ENCODE assay signal across 1 cellular context in the genomic region with DNA sequence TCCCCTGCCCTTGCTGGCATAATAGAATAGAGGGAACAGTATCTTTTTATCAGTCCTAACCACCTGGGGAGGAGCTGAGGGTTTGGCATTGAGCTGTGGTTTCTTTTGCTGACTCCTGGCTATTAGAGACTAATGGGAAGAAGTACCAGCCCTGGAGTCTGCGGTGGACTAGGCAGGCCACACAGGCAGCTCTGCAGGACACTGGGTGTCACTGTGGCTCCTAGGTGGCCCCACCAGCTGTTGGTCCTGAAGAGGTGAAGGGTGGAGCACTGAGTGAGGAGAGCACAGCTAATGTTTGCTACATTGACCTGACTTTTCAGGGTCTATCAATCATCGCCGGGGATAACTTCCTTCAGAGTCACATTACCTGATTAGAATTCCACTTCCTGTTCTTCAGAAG.
TF ChIP-seq lines count a peak whose summit lies in the region.

No MANE protein-coding gene starts in this region.

TF ChIP-seq in HCT116, 20 proteins besides CTCF, POLR2A, EP300 and RAD21 (continued from another document):
- TF ChIP-seq, protein P1, sequence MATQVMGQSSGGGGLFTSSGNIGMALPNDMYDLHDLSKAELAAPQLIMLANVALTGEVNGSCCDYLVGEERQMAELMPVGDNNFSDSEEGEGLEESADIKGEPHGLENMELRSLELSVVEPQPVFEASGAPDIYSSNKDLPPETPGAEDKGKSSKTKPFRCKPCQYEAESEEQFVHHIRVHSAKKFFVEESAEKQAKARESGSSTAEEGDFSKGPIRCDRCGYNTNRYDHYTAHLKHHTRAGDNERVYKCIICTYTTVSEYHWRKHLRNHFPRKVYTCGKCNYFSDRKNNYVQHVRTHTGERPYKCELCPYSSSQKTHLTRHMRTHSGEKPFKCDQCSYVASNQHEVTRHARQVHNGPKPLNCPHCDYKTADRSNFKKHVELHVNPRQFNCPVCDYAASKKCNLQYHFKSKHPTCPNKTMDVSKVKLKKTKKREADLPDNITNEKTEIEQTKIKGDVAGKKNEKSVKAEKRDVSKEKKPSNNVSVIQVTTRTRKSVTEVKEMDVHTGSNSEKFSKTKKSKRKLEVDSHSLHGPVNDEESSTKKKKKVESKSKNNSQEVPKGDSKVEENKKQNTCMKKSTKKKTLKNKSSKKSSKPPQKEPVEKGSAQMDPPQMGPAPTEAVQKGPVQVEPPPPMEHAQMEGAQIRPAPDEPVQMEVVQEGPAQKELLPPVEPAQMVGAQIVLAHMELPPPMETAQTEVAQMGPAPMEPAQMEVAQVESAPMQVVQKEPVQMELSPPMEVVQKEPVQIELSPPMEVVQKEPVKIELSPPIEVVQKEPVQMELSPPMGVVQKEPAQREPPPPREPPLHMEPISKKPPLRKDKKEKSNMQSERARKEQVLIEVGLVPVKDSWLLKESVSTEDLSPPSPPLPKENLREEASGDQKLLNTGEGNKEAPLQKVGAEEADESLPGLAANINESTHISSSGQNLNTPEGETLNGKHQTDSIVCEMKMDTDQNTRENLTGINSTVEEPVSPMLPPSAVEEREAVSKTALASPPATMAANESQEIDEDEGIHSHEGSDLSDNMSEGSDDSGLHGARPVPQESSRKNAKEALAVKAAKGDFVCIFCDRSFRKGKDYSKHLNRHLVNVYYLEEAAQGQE (IDR thresholded peaks at IDR 0.05; ENCODE audit: low read depth), result no peak
- no peak for TF ChIP-seq SIN3A (IDR thresholded peaks at IDR 0.05; ENCODE audit: low read depth)
- TF ChIP-seq EGR1 (IDR thresholded peaks at IDR 0.05; ENCODE audit: low read depth), result no peak
- TF ChIP-seq JUND (IDR thresholded peaks at IDR 0.05), result no peak
- no peak for TF ChIP-seq ZNF274 (IDR thresholded peaks at IDR 0.05; ENCODE audit: low read depth, low read length)
